16 cellular contexts compared by ENCODE assay signal in the genomic region with DNA sequence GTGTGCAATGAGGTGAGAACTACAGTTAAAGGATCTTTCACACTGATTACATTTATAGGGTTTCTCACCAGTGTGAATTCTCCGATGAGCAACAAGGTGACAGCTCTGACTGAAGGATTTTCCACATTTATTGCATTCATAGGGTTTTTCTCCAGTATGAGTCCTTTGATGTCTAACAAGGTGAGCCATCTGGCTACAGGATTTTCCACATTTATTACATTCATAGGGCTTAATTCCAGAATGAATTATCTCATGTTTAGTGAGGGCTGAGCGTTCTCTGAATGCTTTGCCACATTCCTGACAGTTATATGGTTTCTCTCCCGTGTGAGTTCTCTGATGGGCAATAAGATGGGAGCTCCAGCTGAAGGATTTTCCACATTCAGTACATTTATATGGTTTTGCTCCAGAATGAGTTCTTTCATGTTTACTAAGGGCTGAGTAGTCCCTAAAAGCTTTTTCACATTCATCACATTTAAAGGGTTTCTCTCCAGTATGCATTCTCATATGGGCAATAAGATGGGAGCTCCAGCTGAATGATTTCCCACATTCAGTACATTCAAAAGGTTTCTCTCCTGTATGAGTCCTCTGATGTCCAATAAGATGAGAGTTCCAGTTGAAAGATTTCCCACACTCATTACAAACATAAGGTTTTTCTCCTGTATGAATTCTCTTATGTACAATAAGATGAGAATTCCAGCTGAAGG. TPM values are rescaled to one million over a fixed set of nuclear protein-coding genes. Genes with fewer than 3 reads are reported as not detected.
DNase-seq lines count a peak whose midpoint lies in the region; ATAC-seq, FAIRE-seq and TF ChIP-seq lines count a peak whose summit lies in the region.
"Had no signal": no experiment of that assay in that cellular context is flagged by ENCODE, and none has a peak within 500 bp of the region (broad histone marks: within the 10 kb centered on the region; RNA-seq: fewer than 3 reads in every experiment).

No MANE protein-coding gene starts in this region.

- FAIRE-seq in endothelial cell of umbilical vein (lab: Jason Lieb, UNC): no peak
- FAIRE-seq: astrocyte, D721Med, urothelium cell line had no signal

- H3K36me3 Mint-ChIP-seq in MCF 10A (ENCODE audit: insufficient read depth, unreplicated experiment): peaks cover 2% of the 10 kb centered on the region

- H3K9me3 ChIP-seq in mammary epithelial cell (replicated peaks; ENCODE audit: insufficient read depth, low read length): peaks cover 92% of the 10 kb centered on the region
- peaks cover 50% of the 10 kb centered on the region for H3K9me3 ChIP-seq in endothelial cell of umbilical vein (replicated peaks; ENCODE audit: control insufficient read depth, insufficient read depth, low read length)
- H3K9me3 ChIP-seq in thoracic aorta: peaks cover 100% of the 10 kb centered on the region
- peaks cover 94% of the 10 kb centered on the region for H3K9me3 ChIP-seq in A673 (ENCODE audit: low read depth, low read length, poor library complexity, severe bottlenecking)

- peaks cover 15% of the 10 kb centered on the region for H3K36me3 ChIP-seq in mammary epithelial cell (ENCODE audit: insufficient read depth, low read length)
- peaks cover 14 to 16% of the 10 kb centered on the region in 2 experiments for H3K36me3 ChIP-seq in endothelial cell of umbilical vein (ENCODE audit: control insufficient read depth in 2 of 2, extremely low read depth in 1 of 2, insufficient read depth in 2 of 2, low read length in 2 of 2)
- H3K36me3 ChIP-seq in thoracic aorta: peaks cover 74% of the 10 kb centered on the region
- peaks cover 56% of the 10 kb centered on the region for H3K36me3 ChIP-seq in A673 (ENCODE audit: insufficient read depth, low read length, poor library complexity, severe bottlenecking)

- no peak for TF ChIP-seq POLR2A in endothelial cell of umbilical vein (IDR thresholded peaks at IDR 0.05; ENCODE audit: low read depth, low read length)

- intact Hi-C loops in MCF 10A (cut with micrococcal nuclease): no loop called here
- intact Hi-C loops in mammary epithelial cell (cut with micrococcal nuclease): no loop called here
- intact Hi-C loops in endothelial cell of umbilical vein (cut with micrococcal nuclease): no loop called here
- intact Hi-C loops in A673 (cut with micrococcal nuclease; ENCODE audit: unreplicated experiment): no loop called here

- H3K27ac ChIP-seq in mammary epithelial cell (ENCODE audit: insufficient read depth, low read depth, low read length) (no peak overlapping the region), endothelial cell of umbilical vein (ENCODE audit: insufficient read depth, low read depth, low read length) (no peak overlapping the region), thoracic aorta (no peak overlapping the region), A673 (ENCODE audit: low read depth, low read length, poor library complexity, severe bottlenecking) (no peak overlapping the region)
- H3K27ac ChIP-seq: gastroesophageal sphincter had no signal

- H4K20me1 ChIP-seq in mammary epithelial cell (ENCODE audit: insufficient read depth, low read length) (no peaks in the 10 kb centered on the region), endothelial cell of umbilical vein (replicated peaks; ENCODE audit: control insufficient read depth, extremely low read depth, insufficient read depth, low read length) (no peaks in the 10 kb centered on the region)

- no peak for ATAC-seq in thoracic aorta (ENCODE audit: insufficient number of reproducible peaks, low FRiP score, low read depth)
- ATAC-seq: gastroesophageal sphincter, Right ventricle myocardium inferior had no signal

- POLR2A ChIA-PET in MCF 10A (lab: Yijun Ruan, JAX): no interaction called here
- POLR2A ChIA-PET in endothelial cell of umbilical vein (lab: Charles Lee): no interaction called here
- POLR2A ChIA-PET in A673 (lab: Charles Lee; ENCODE audit: low non-redundant PET): no interaction called here

- no peak overlapping the region for H3K4me3 Mint-ChIP-seq in MCF 10A (ENCODE audit: unreplicated experiment)
- H3K4me3 Mint-ChIP-seq: activated T-helper 1 cell treated with anti-CD3 and anti-CD28 coated beads, Interleukin-12 subunit alpha, Interleukin-12 subunit beta, Interleukin-2, Interleukin-4 antibody, amounts not matched to agents 30 ng/mL and 10 ng/mL and 1 ng/mL, durations not matched to agents 14 hours and 24 hours and 36 hours had no signal

- no peaks in the 10 kb centered on the region for H3K9me1 ChIP-seq in endothelial cell of umbilical vein (replicated peaks; ENCODE audit: control insufficient read depth, extremely low read depth, insufficient read depth, low read length)

- BruUV-seq in MCF 10A (replicated peaks; lab: Mats Ljungman, UMichigan) (no TSS peak), mammary epithelial cell (replicated peaks; lab: Mats Ljungman, UMichigan) (no TSS peak), endothelial cell of umbilical vein (replicated peaks; lab: Mats Ljungman, UMichigan) (no TSS peak), A673 (replicated peaks; lab: Mats Ljungman, UMichigan) (no TSS peak)

- DNase-seq in MCF 10A (ENCODE audit: unreplicated experiment): peak; percentile 0
- no peak for DNase-seq in mammary epithelial cell
- peak; percentile 5 for DNase-seq in endothelial cell of umbilical vein (ENCODE audit: low read depth, low spot score)
- DNase-seq in thoracic aorta (ENCODE audit: low spot score): no peak
- DNase-seq in A673 (ENCODE audit: low spot score): no peak
- DNase-seq in COLO829 (ENCODE audit: low spot score): no peak
- DNase-seq: kidney glomerular epithelial cell, NCI-H1436 treated with DMSO at 0.1 percent for 48 hours, NCI-H774, T1000 had no signal

- H3K27me3 ChIP-seq in mammary epithelial cell (ENCODE audit: insufficient read depth, low read length): no peaks in the 10 kb centered on the region
- H3K27me3 ChIP-seq in endothelial cell of umbilical vein (ENCODE audit: control insufficient read depth in 2 of 2, insufficient read depth in 2 of 2, low read length in 2 of 2): no peaks in the 10 kb centered on the region
- H3K27me3 ChIP-seq in thoracic aorta (replicated peaks; ENCODE audit: insufficient read depth): no peaks in the 10 kb centered on the region
- H3K27me3 ChIP-seq in A673 (replicated peaks; ENCODE audit: insufficient read depth, low read depth, low read length, poor library complexity): no peaks in the 10 kb centered on the region
- H3K27me3 ChIP-seq: gastroesophageal sphincter had no signal

- H3K27ac Mint-ChIP-seq in MCF 10A (ENCODE audit: low read depth, unreplicated experiment): no peak overlapping the region
- H3K27ac Mint-ChIP-seq: activated T-helper 1 cell treated with anti-CD3 and anti-CD28 coated beads, Interleukin-12 subunit alpha, Interleukin-12 subunit beta, Interleukin-2, Interleukin-4 antibody, amounts not matched to agents 30 ng/mL and 10 ng/mL and 1 ng/mL, durations not matched to agents 14 hours and 24 hours and 36 hours had no signal

- WGBS in mammary epithelial cell (ENCODE audit: low coverage, missing lambda C conversion rate): 95% methylated on average over 2 of the region's 3 CpGs

- no peaks in the 10 kb centered on the region for H3K27me3 Mint-ChIP-seq in MCF 10A (ENCODE audit: insufficient read depth, unreplicated experiment)

- peaks cover 65% of the 10 kb centered on the region for H3K9me3 Mint-ChIP-seq in MCF 10A (ENCODE audit: unreplicated experiment)

- TF ChIP-seq CTCF in MCF 10A (IDR thresholded peaks at IDR 0.05; ENCODE audit: unreplicated experiment) (no peak), mammary epithelial cell (conservative IDR thresholded peaks at IDR 0.05 in 1 of 2, IDR thresholded peaks at IDR 0.05 in 1 of 2; ENCODE audit: extremely low read depth in 1 of 2, insufficient read depth in 1 of 2, low read depth in 1 of 2, low read length in 2 of 2) (no peak), endothelial cell of umbilical vein (IDR thresholded peaks at IDR 0.05; ENCODE audit: extremely low read depth in 1 of 2, insufficient read depth in 1 of 2, low read depth in 1 of 2, low read length in 2 of 2) (no peak), thoracic aorta (IDR thresholded peaks at IDR 0.05) (no peak), A673 (conservative IDR thresholded peaks at IDR 0.05; ENCODE audit: low read depth, low read length) (no peak)

- no peaks in the 10 kb centered on the region for H3K4me1 Mint-ChIP-seq in MCF 10A (ENCODE audit: insufficient read depth, unreplicated experiment)

- in situ Hi-C loops in mammary epithelial cell (cut with MboI; ENCODE audit: low sequenced_read_pairs in 2 of 2): no loop called here

- CTCF ChIA-PET in MCF 10A (lab: Yijun Ruan, JAX) (interaction anchor here (0.6 kb wide), 1 partner anchor 34 kb away, joined by 3 read pairs; no protein-coding TSS in a partner anchor), mammary epithelial cell (lab: Charles Lee; ENCODE audit: low non-redundant PET) (no interaction called here), endothelial cell of umbilical vein (lab: Charles Lee) (no interaction called here), A673 (lab: Charles Lee) (no interaction called here)

- H3K79me2 ChIP-seq in mammary epithelial cell (ENCODE audit: insufficient read depth, low read length) (no peaks in the 10 kb centered on the region), endothelial cell of umbilical vein (ENCODE audit: control insufficient read depth, insufficient read depth, low read length) (no peaks in the 10 kb centered on the region)

- H3K4me2 ChIP-seq in mammary epithelial cell (ENCODE audit: insufficient read depth, low read depth, low read length) (no peak overlapping the region), endothelial cell of umbilical vein (ENCODE audit: insufficient read depth, low read length) (no peak overlapping the region)

- H3K4me3 ChIP-seq in mammary epithelial cell (replicated peaks in 1 of 3; ENCODE audit: insufficient read depth in 1 of 3, low read depth in 2 of 3, low read length in 3 of 3) (no peak overlapping the region), endothelial cell of umbilical vein (replicated peaks in 1 of 3; ENCODE audit: insufficient read depth in 1 of 3, low read depth in 1 of 3, low read length in 3 of 3) (no peak overlapping the region), thoracic aorta (peak overlapping the region; percentile 25), A673 (ENCODE audit: low read depth, low read length, poor library complexity, severe bottlenecking) (no peak overlapping the region)
- H3K4me3 ChIP-seq: gastroesophageal sphincter had no signal

- H3K9ac ChIP-seq in mammary epithelial cell (ENCODE audit: insufficient read depth, low read length) (no peak overlapping the region), endothelial cell of umbilical vein (replicated peaks; ENCODE audit: extremely low read depth, insufficient read depth, low read length) (no peak overlapping the region)

- no peak overlapping the region for H2AFZ ChIP-seq in mammary epithelial cell (ENCODE audit: low read depth, low read length)
- H2AFZ ChIP-seq in endothelial cell of umbilical vein (ENCODE audit: low read depth, low read length): no peak overlapping the region

- dilution Hi-C loops in mammary epithelial cell (cut with HindIII; ENCODE audit: low sequenced_read_pairs): no loop called here
- dilution Hi-C loops in endothelial cell of umbilical vein (cut with MboI; ENCODE audit: extremely low pct_ligation_motif_present, low sequenced_read_pairs): no loop called here

- no peaks in the 10 kb centered on the region for H3K4me1 ChIP-seq in mammary epithelial cell (ENCODE audit: insufficient read depth, low read length)
- H3K4me1 ChIP-seq in endothelial cell of umbilical vein (ENCODE audit: control insufficient read depth, extremely low read depth, insufficient read depth, low read length): no peaks in the 10 kb centered on the region
- no peaks in the 10 kb centered on the region for H3K4me1 ChIP-seq in thoracic aorta (ENCODE audit: control insufficient read depth in 1 of 2, low read depth in 2 of 2)
- no peaks in the 10 kb centered on the region for H3K4me1 ChIP-seq in A673 (ENCODE audit: insufficient read depth, low read length, poor library complexity, severe bottlenecking)
- H3K4me1 ChIP-seq: gastroesophageal sphincter had no signal

RNA-seq across cellular contexts. Expression of a gene that starts 4.4 kb away (rescaled TPM):
- total RNA-seq in MCF 10A (2022) (not detected in 2 replicates), mammary epithelial cell (under 1 TPM; 0.50 to 0.92 TPM), endothelial cell of umbilical vein (0.37 and 0.64 TPM in 2 replicates), thoracic aorta (not detected), A673 (2021) (0.43 TPM in 1 of 2 replicates, not detected in the other)
- polyA plus RNA-seq in mammary epithelial cell (0.08 TPM), endothelial cell of umbilical vein (0.08 TPM in 1 of 2 replicates, not detected in the other)
- polyA minus RNA-seq in mammary epithelial cell (not detected), endothelial cell of umbilical vein (0.32 and 0.51 TPM in 2 replicates)
- polyA plus RNA-seq in endothelial cell of umbilical vein (2011; cell fraction: cytosol; rRNA removed): 0.07 TPM in 1 of 2 replicates, not detected in the other
- polyA plus RNA-seq in endothelial cell of umbilical vein (2011; cell fraction: nucleus; rRNA removed): 0.43 and 0.74 TPM in 2 replicates
- 0.23 and 0.40 TPM in 2 replicates for polyA plus RNA-seq in endothelial cell of umbilical vein (2012)
- polyA minus RNA-seq in endothelial cell of umbilical vein (2011; cell fraction: cytosol; rRNA and poly(A)+ RNA removed): not detected
- polyA minus RNA-seq in endothelial cell of umbilical vein (2011; cell fraction: nucleus; rRNA and poly(A)+ RNA removed): 0.53 TPM in 1 of 2 replicates, not detected in the other
- total RNA-seq: activated T-helper 1 cell treated with anti-CD3 and anti-CD28 coated beads, Interleukin-12 subunit alpha, Interleukin-12 subunit beta, Interleukin-2, Interleukin-4 antibody, amounts not matched to agents 30 ng/mL and 10 ng/mL and 1 ng/mL, durations not matched to agents 14 hours and 24 hours and 36 hours had no signal

RNA-seq across cellular contexts. Expression of a gene that starts 23.9 kb away (rescaled TPM):
- total RNA-seq in MCF 10A (2022) (0.71 and 0.98 TPM in 2 replicates), mammary epithelial cell (10 to 100 TPM in 1 of 2 donors, 1 to 10 TPM in 1; 8.0 to 19.0 TPM), endothelial cell of umbilical vein (7.8 and 10.8 TPM in 2 replicates), thoracic aorta (10 to 100 TPM; 13.7 to 24.5 TPM), A673 (2021) (16.7 and 17.8 TPM in 2 replicates)
- polyA plus RNA-seq in mammary epithelial cell (1.9 TPM), endothelial cell of umbilical vein (4.6 TPM in 2 replicates)
- polyA minus RNA-seq in mammary epithelial cell (2.7 TPM), endothelial cell of umbilical vein (6.0 and 8.7 TPM in 2 replicates)
- polyA plus RNA-seq in endothelial cell of umbilical vein (2011; cell fraction: cytosol; rRNA removed): 1.8 and 3.5 TPM in 2 replicates
- 11.3 and 17.8 TPM in 2 replicates for polyA plus RNA-seq in endothelial cell of umbilical vein (2011; cell fraction: nucleus; rRNA removed)
- 2.9 and 3.1 TPM in 2 replicates for polyA plus RNA-seq in endothelial cell of umbilical vein (2012)
- 3.5 TPM for polyA minus RNA-seq in endothelial cell of umbilical vein (2011; cell fraction: cytosol; rRNA and poly(A)+ RNA removed)
- polyA minus RNA-seq in endothelial cell of umbilical vein (2011; cell fraction: nucleus; rRNA and poly(A)+ RNA removed): 18.3 and 21.3 TPM in 2 replicates

RNA-seq across cellular contexts. Expression of a gene that starts 31.2 kb away (rescaled TPM):
- total RNA-seq in MCF 10A (2022) (0.54 and 0.69 TPM in 2 replicates), mammary epithelial cell (1 to 10 TPM; 3.7 to 5.8 TPM), endothelial cell of umbilical vein (3.7 and 4.0 TPM in 2 replicates), thoracic aorta (1 to 10 TPM; 1.4 to 7.6 TPM), A673 (2021) (9.5 and 11.0 TPM in 2 replicates)
- polyA plus RNA-seq in mammary epithelial cell (2.1 TPM), endothelial cell of umbilical vein (1.5 and 1.9 TPM in 2 replicates)
- polyA minus RNA-seq in mammary epithelial cell (5.5 TPM), endothelial cell of umbilical vein (3.8 and 4.5 TPM in 2 replicates)
- polyA plus RNA-seq in endothelial cell of umbilical vein (2011; cell fraction: cytosol; rRNA removed): 2.4 and 3.0 TPM in 2 replicates
- 4.7 and 5.7 TPM in 2 replicates for polyA plus RNA-seq in endothelial cell of umbilical vein (2011; cell fraction: nucleus; rRNA removed)
- 3.1 and 3.4 TPM in 2 replicates for polyA plus RNA-seq in endothelial cell of umbilical vein (2012)
- polyA minus RNA-seq in endothelial cell of umbilical vein (2011; cell fraction: cytosol; rRNA and poly(A)+ RNA removed): not detected
- 5.1 and 5.5 TPM in 2 replicates for polyA minus RNA-seq in endothelial cell of umbilical vein (2011; cell fraction: nucleus; rRNA and poly(A)+ RNA removed)

RNA-seq across cellular contexts. Expression of a gene that starts 43.5 kb away (rescaled TPM):
- total RNA-seq in MCF 10A (2022) (not detected in 2 replicates), mammary epithelial cell (1 to 10 TPM; 3.0 to 4.7 TPM), endothelial cell of umbilical vein (3.5 and 5.4 TPM in 2 replicates), thoracic aorta (1 to 10 TPM; 3.2 to 6.1 TPM), A673 (2021) (16.9 and 22.9 TPM in 2 replicates)
- polyA plus RNA-seq in mammary epithelial cell (1.5 TPM), endothelial cell of umbilical vein (0.97 and 1.7 TPM in 2 replicates)
- polyA minus RNA-seq in mammary epithelial cell (2.7 TPM), endothelial cell of umbilical vein (2.2 and 3.3 TPM in 2 replicates)
- 1.2 and 1.4 TPM in 2 replicates for polyA plus RNA-seq in endothelial cell of umbilical vein (2011; cell fraction: cytosol; rRNA removed)
- polyA plus RNA-seq in endothelial cell of umbilical vein (2011; cell fraction: nucleus; rRNA removed): 6.9 and 8.7 TPM in 2 replicates
- 1.7 and 4.1 TPM in 2 replicates for polyA plus RNA-seq in endothelial cell of umbilical vein (2012)
- polyA minus RNA-seq in endothelial cell of umbilical vein (2011; cell fraction: cytosol; rRNA and poly(A)+ RNA removed): not detected
- polyA minus RNA-seq in endothelial cell of umbilical vein (2011; cell fraction: nucleus; rRNA and poly(A)+ RNA removed): 4.6 and 8.5 TPM in 2 replicates

RNA-seq across cellular contexts. Expression of a gene that starts 55.1 kb away (rescaled TPM):
- not detected in 2 replicates for total RNA-seq in MCF 10A (2022)
- not detected for total RNA-seq in mammary epithelial cell
- not detected for polyA plus RNA-seq in mammary epithelial cell
- polyA minus RNA-seq in mammary epithelial cell: not detected
- total RNA-seq in endothelial cell of umbilical vein: not detected in 2 replicates
- 0.10 TPM in 1 of 2 replicates, not detected in the other for polyA plus RNA-seq in endothelial cell of umbilical vein
- polyA plus RNA-seq in endothelial cell of umbilical vein (2011; cell fraction: cytosol; rRNA removed): not detected in 2 replicates
- polyA plus RNA-seq in endothelial cell of umbilical vein (2011; cell fraction: nucleus; rRNA removed): not detected in 2 replicates
- polyA plus RNA-seq in endothelial cell of umbilical vein (2012): not detected in 2 replicates
- not detected in 2 replicates for polyA minus RNA-seq in endothelial cell of umbilical vein
- not detected for polyA minus RNA-seq in endothelial cell of umbilical vein (2011; cell fraction: cytosol; rRNA and poly(A)+ RNA removed)
- not detected in 2 replicates for polyA minus RNA-seq in endothelial cell of umbilical vein (2011; cell fraction: nucleus; rRNA and poly(A)+ RNA removed)
- not detected for total RNA-seq in thoracic aorta
- total RNA-seq in A673 (2021): 1.4 and 2.8 TPM in 2 replicates
- total RNA-seq: activated T-helper 1 cell treated with anti-CD3 and anti-CD28 coated beads, Interleukin-12 subunit alpha, Interleukin-12 subunit beta, Interleukin-2, Interleukin-4 antibody, amounts not matched to agents 30 ng/mL and 10 ng/mL and 1 ng/mL, durations not matched to agents 14 hours and 24 hours and 36 hours; astrocyte; gastroesophageal sphincter; Right ventricle myocardium inferior had no signal

Comparison
In these comparisons a context has a peak if more than half of its experiments do, and no peak if none do; other contexts are left out.
1. DNase-seq: peak in MCF 10A (single experiment) and endothelial cell of umbilical vein (single experiment); none in mammary epithelial cell (single experiment), thoracic aorta (single experiment), A673 (single experiment) and COLO829 (single experiment).